In genomic region chr4:160213377-160213776, GRCh38 we compare ENCODE assay signal across 26 cellular contexts.
"Had no signal": no experiment of that assay in that cellular context is flagged by ENCODE, and none has a peak within 500 bp of the region (broad histone marks: within the 10 kb centered on the region; RNA-seq: fewer than 3 reads in every experiment).

No MANE protein-coding gene starts in this region.

- ATAC-seq: mucosa of descending colon; naive thymus-derived CD4-positive, alpha-beta T cell; natural killer cell treated with Interleukin-12 subunit alpha and Interleukin-12 subunit beta and Interleukin-15 and Interleukin-18, amount 100 ng/mL, for 72 hours; pancreas; right cardiac atrium; sciatic nerve; stimulated activated effector memory CD8-positive, alpha-beta T cell treated with anti-CD3 and anti-CD28 coated beads, Interleukin-12 subunit alpha, Interleukin-12 subunit beta, amount 100 ng/mL, for 72 hours; upper lobe of right lung had no signal

- DNase-seq: islet precursor cell; left ventricle myocardium inferior; mesendoderm; midbrain; mucosa of descending colon; naive thymus-derived CD4-positive, alpha-beta T cell; pancreas; posterior cingulate gyrus; retina; right cardiac atrium; stimulated activated CD4-positive, alpha-beta T cell treated with anti-CD3 and anti-CD28 coated beads, Interleukin-12 subunit alpha, Interleukin-12 subunit beta, amount 100 ng/mL, for 4 hours; stimulated activated CD4-positive, alpha-beta T cell treated with anti-CD3 and anti-CD28 coated beads, Interleukin-15, amount 100 ng/mL, for 24 hours; stimulated activated CD4-positive, alpha-beta T cell treated with anti-CD3 and anti-CD28 coated beads, Interleukin-2, amount 100 ng/mL, for 24 hours; stimulated activated CD4-positive, alpha-beta T cell treated with anti-CD3 and anti-CD28 coated beads, Interleukin-4, amount 100 ng/mL, for 24 hours; stimulated activated naive CD4-positive, alpha-beta T cell; tibial artery; trophoblast cell; upper lobe of right lung had no signal

- H3K4me1 ChIP-seq: left ventricle myocardium inferior, pancreas, prostate gland, suprapubic skin, tibial artery, upper lobe of right lung had no signal

- H3K27ac ChIP-seq: hepatocyte, left ventricle myocardium inferior, pancreas, prostate gland, skin epidermis, suprapubic skin, thoracic aorta, tibial artery, upper lobe of right lung had no signal

- H3K27me3 ChIP-seq: hepatocyte, pancreas, suprapubic skin, tibial artery, upper lobe of right lung had no signal
